Comparison of ENCODE assay signal across 2 cellular contexts in the genomic region with DNA sequence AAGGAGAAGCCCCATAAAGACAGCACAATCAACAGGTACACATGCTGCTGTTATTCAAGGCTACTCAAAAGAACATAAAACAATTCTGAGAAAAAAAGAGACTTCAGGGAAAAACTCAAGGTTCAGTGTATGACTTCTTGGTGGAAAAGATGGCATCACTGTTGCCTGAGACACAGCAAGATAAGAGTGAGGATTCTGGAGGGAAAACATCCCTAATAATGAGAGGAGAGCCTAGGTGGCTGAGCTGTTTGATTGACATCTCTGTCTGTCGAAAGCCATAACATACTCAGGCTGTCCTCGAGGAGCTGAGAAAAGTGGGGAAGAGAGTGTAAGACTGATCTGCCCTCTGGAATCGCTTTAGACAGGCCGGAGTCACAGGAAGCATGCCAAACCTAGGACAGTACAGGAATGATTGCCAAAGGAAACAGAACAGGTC.
A peak's percentile ranks its signal among the peaks of the same experiment; 100 is the strongest.
TF ChIP-seq lines count a peak whose summit lies in the region.

No MANE protein-coding gene starts in this region.

TF ChIP-seq in A549, 52 proteins besides CTCF, POLR2A, EP300 and RAD21 (continued from another document and continues in another):
- TF ChIP-seq E2F6 (IDR thresholded peaks at IDR 0.05; ENCODE audit: borderline replicate concordance, low read depth) (peak; percentile 69; the same call in 1 of the 2 replicates), NPAS2 (CRISPR knock-in tag; IDR thresholded peaks at IDR 0.05; ENCODE audit: borderline replicate concordance) (peak; percentile 87), FOXS1 (CRISPR knock-in tag; IDR thresholded peaks at IDR 0.05) (peak; percentile 99), KDM5A (IDR thresholded peaks at IDR 0.05) (no peak), ZFP36 (IDR thresholded peaks at IDR 0.05; ENCODE audit: borderline replicate concordance, partially characterized antibody) (no peak), JUN (IDR thresholded peaks at IDR 0.05) (no peak), HMGXB4 (CRISPR knock-in tag; IDR thresholded peaks at IDR 0.05; ENCODE audit: borderline replicate concordance) (peak; percentile 96), BHLHE40 (IDR thresholded peaks at IDR 0.05; ENCODE audit: low read depth, low read length) (no peak), CBX8 (IDR thresholded peaks at IDR 0.05) (no peak), NR3C1 (IDR thresholded peaks at IDR 0.05) (no peak), TP53 (CRISPR knock-in tag; IDR thresholded peaks at IDR 0.05) (peak; percentile 97), RNF2 (IDR thresholded peaks at IDR 0.05; ENCODE audit: borderline replicate concordance, low read depth) (no peak), RARB (CRISPR knock-in tag; IDR thresholded peaks at IDR 0.05) (peak; percentile 94), MYC (IDR thresholded peaks at IDR 0.05; ENCODE audit: borderline replicate concordance, low read length) (no peak), EHF (CRISPR knock-in tag; IDR thresholded peaks at IDR 0.05) (peak; percentile 100), CHD2 (IDR thresholded peaks at IDR 0.05; ENCODE audit: low read length, partially characterized antibody) (no peak), CEBPB (IDR thresholded peaks at IDR 0.05) (no peak), ZNF302 (CRISPR knock-in tag; IDR thresholded peaks at IDR 0.05) (peak; percentile 99), SREBF2 (IDR thresholded peaks at IDR 0.05) (no peak), ZSCAN20 (CRISPR knock-in tag; IDR thresholded peaks at IDR 0.05) (peak; percentile 99), HOXA7 (CRISPR knock-in tag; IDR thresholded peaks at IDR 0.05) (peak; percentile 98), CHD4 (IDR thresholded peaks at IDR 0.05; ENCODE audit: borderline replicate concordance) (no peak), PHF8 (IDR thresholded peaks at IDR 0.05; ENCODE audit: borderline replicate concordance, low read depth) (no peak), HOXB13 (CRISPR knock-in tag; IDR thresholded peaks at IDR 0.05; ENCODE audit: low read depth) (peak; percentile 100), HOXB5 (CRISPR knock-in tag; IDR thresholded peaks at IDR 0.05) (peak; percentile 99), RCOR1 (IDR thresholded peaks at IDR 0.05; ENCODE audit: low read depth, low read length) (no peak)
- TF ChIP-seq, protein P1, sequence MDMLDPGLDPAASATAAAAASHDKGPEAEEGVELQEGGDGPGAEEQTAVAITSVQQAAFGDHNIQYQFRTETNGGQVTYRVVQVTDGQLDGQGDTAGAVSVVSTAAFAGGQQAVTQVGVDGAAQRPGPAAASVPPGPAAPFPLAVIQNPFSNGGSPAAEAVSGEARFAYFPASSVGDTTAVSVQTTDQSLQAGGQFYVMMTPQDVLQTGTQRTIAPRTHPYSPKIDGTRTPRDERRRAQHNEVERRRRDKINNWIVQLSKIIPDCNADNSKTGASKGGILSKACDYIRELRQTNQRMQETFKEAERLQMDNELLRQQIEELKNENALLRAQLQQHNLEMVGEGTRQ (IDR thresholded peaks at IDR 0.05): no peak
- TF ChIP-seq, protein P2, sequence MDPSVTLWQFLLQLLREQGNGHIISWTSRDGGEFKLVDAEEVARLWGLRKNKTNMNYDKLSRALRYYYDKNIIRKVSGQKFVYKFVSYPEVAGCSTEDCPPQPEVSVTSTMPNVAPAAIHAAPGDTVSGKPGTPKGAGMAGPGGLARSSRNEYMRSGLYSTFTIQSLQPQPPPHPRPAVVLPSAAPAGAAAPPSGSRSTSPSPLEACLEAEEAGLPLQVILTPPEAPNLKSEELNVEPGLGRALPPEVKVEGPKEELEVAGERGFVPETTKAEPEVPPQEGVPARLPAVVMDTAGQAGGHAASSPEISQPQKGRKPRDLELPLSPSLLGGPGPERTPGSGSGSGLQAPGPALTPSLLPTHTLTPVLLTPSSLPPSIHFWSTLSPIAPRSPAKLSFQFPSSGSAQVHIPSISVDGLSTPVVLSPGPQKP (IDR thresholded peaks at IDR 0.05; ENCODE audit: low read depth, low read length): no peak
- TF ChIP-seq, protein P3, sequence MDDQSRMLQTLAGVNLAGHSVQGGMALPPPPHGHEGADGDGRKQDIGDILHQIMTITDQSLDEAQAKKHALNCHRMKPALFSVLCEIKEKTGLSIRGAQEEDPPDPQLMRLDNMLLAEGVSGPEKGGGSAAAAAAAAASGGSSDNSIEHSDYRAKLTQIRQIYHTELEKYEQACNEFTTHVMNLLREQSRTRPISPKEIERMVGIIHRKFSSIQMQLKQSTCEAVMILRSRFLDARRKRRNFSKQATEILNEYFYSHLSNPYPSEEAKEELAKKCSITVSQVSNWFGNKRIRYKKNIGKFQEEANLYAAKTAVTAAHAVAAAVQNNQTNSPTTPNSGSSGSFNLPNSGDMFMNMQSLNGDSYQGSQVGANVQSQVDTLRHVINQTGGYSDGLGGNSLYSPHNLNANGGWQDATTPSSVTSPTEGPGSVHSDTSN (IDR thresholded peaks at IDR 0.05): no peak

TF ChIP-seq in HEK293, 187 proteins besides CTCF, POLR2A, EP300 and RAD21 (continued from another document):
- TF ChIP-seq ZSCAN4 (tag by site-specific recombination; IDR thresholded peaks at IDR 0.05) (no peak), SCRT2 (tag by site-specific recombination; IDR thresholded peaks at IDR 0.05) (peak; percentile 59; the same call in 1 of the 2 replicates), TRIM28 (IDR thresholded peaks at IDR 0.05; ENCODE audit: borderline replicate concordance, low read length) (no peak), ZNF692 (tag by site-specific recombination; IDR thresholded peaks at IDR 0.05) (no peak)
